In genomic region chr16:74700206-74701040, GRCh38 we compare ENCODE assay signal across 8 cellular contexts. TPM values are rescaled to one million over a fixed set of nuclear protein-coding genes. Genes with fewer than 3 reads are reported as not detected.
DNase-seq lines count a peak whose midpoint lies in the region; ATAC-seq and TF ChIP-seq lines count a peak whose summit lies in the region.

TSS of gene MLKL (minus strand) at chr16:74700862. CDS start at chr16:74695757, 5,105 bp downstream.

- TF ChIP-seq POLR2A in heart left ventricle (IDR thresholded peaks at IDR 0.05) = no peak

- H3K4me3 ChIP-seq in AG09309 (ENCODE audit: control insufficient read depth, low read depth, low read length) (peak within 1 kb of the TSS; percentile 66), SJSA1 (peak within 1 kb of the TSS; percentile 62), heart left ventricle (peak within 1 kb of the TSS; percentile 49 to 95 (median 84)), retinal pigment epithelial cell (ENCODE audit: low read length) (peak within 1 kb of the TSS; percentile 76)

- H3K36me3 ChIP-seq in SJSA1 = peaks cover 2% of the 10 kb centered on the region
- H3K36me3 ChIP-seq in heart left ventricle = peaks cover 0 to 7% (median 0%) of the 10 kb centered on the region in 9 donors

- H3K4me3 Mint-ChIP-seq in activated naive CD4-positive, alpha-beta T cell treated with anti-CD3 and anti-CD28 coated beads, Interleukin-2, amount 10 ng/mL, durations not matched to agents 7 days and 5 days = peak within 1 kb of the TSS; percentile 92

- intact Hi-C loops in heart left ventricle (cut with DNase I) = loop anchor here in 2 of 10 donors (2.0 to 10.0 kb wide), 2 partner anchors 34 to 434 kb away; partner anchors contain the start of gene RFWD3 (in 1 of the 2)

- H3K9me3 ChIP-seq in SJSA1 (replicated peaks) (no peaks in the 10 kb centered on the region), heart left ventricle (no peaks in the 10 kb centered on the region)

- H3K4me1 Mint-ChIP-seq in activated naive CD4-positive, alpha-beta T cell treated with anti-CD3 and anti-CD28 coated beads, Interleukin-2, amount 10 ng/mL, durations not matched to agents 7 days and 5 days = peaks cover 67% of the 10 kb centered on the region

- no peaks in the 10 kb centered on the region for H3K9me3 Mint-ChIP-seq in activated naive CD4-positive, alpha-beta T cell treated with anti-CD3 and anti-CD28 coated beads, Interleukin-2, amount 10 ng/mL, durations not matched to agents 7 days and 5 days

- no peaks in the 10 kb centered on the region for H3K27me3 Mint-ChIP-seq in activated naive CD4-positive, alpha-beta T cell treated with anti-CD3 and anti-CD28 coated beads, Interleukin-2, amount 10 ng/mL, durations not matched to agents 7 days and 5 days

- H3K27ac Mint-ChIP-seq in activated naive CD4-positive, alpha-beta T cell treated with anti-CD3 and anti-CD28 coated beads, Interleukin-2, amount 10 ng/mL, durations not matched to agents 7 days and 5 days = peak within 1 kb of the TSS; percentile 94

- CTCF ChIA-PET in activated naive CD4-positive, alpha-beta T cell treated with anti-CD3 and anti-CD28 coated beads, Interleukin-2, amount 10 ng/mL, durations not matched to agents 7 days and 5 days (lab: Charles Lee) = interaction anchor here (0.6 to 2.3 kb wide), 4 partner anchors 10 to 391 kb away, joined by 3 to 19 read pairs (median 5); partner anchors contain the start of gene RFWD3

- H3K27me3 ChIP-seq in SJSA1 (replicated peaks) (no peaks in the 10 kb centered on the region), heart left ventricle (no peaks in the 10 kb centered on the region)

- H3K27ac ChIP-seq in SJSA1 (peak within 1 kb of the TSS; percentile 51), heart left ventricle (peak within 1 kb of the TSS; percentile 73 to 99 (median 87))

- 1 to 3% (median 1%) methylated on average over 38 to 48 of the region's 48 CpGs for WGBS in heart left ventricle, 4 donors

- peak; percentile 14 for TF ChIP-seq CTCF in AG09309 (IDR thresholded peaks at IDR 0.05; ENCODE audit: control insufficient read depth, insufficient read depth, low read depth, low read length, missing control alignments)
- no peak for TF ChIP-seq CTCF in heart left ventricle (IDR thresholded peaks at IDR 0.05)
- TF ChIP-seq CTCF in retinal pigment epithelial cell (conservative IDR thresholded peaks at IDR 0.05; ENCODE audit: low read depth, low read length) = no peak

- DNase-seq in AG09309 (ENCODE audit: low read depth) (no peak), SJSA1 (ENCODE audit: low read depth in 1 of 2, low spot score in 2 of 2) (peak; percentile 59 to 63), heart left ventricle (peak; percentile 47 to 83 (median 74)), retinal pigment epithelial cell (ENCODE audit: low read depth) (no peak), NCI-H187 (lab: John Stamatoyannopoulos, UW) (no peak)
- DNase-seq in activated naive CD4-positive, alpha-beta T cell treated with anti-CD3 and anti-CD28 coated beads, Interleukin-2, amount 10 ng/mL, durations not matched to agents 7 days and 5 days = peak; percentile 68

- ATAC-seq in GM18907 (IDR thresholded peaks at IDR 0.05; ENCODE audit: unreplicated experiment) = peak; percentile 63
- peak; percentile 56 for ATAC-seq in HG03354 (IDR thresholded peaks at IDR 0.05; ENCODE audit: poor library complexity, severe bottlenecking, unreplicated experiment)
- peak; percentile 63 to 84 (median 74) for ATAC-seq in heart left ventricle

- H3K36me3 Mint-ChIP-seq in activated naive CD4-positive, alpha-beta T cell treated with anti-CD3 and anti-CD28 coated beads, Interleukin-2, amount 10 ng/mL, durations not matched to agents 7 days and 5 days = peaks cover 17% of the 10 kb centered on the region

- H3K4me1 ChIP-seq in SJSA1 (replicated peaks) = peaks cover 10% of the 10 kb centered on the region
- H3K4me1 ChIP-seq in heart left ventricle = peaks cover 0 to 57% (median 7%) of the 10 kb centered on the region in 12 donors

RNA-seq across cellular contexts. Expression of gene MLKL, which starts in this region (rescaled TPM):
- total RNA-seq in SJSA1 (2014; rRNA removed; shearing (Covaris generic)) = 4.2 and 6.8 TPM in 2 replicates
- 10 to 100 TPM in 1 of 9 donors, 1 to 10 TPM in 8; 2.2 to 14.9 (median 4.3) TPM for total RNA-seq in heart left ventricle
- 1 to 10 TPM; 3.9 to 5.8 TPM for polyA plus RNA-seq in heart left ventricle

Comparison
In these comparisons a context has a peak if more than half of its experiments do, and no peak if none do; other contexts are left out.
1. DNase-seq: peak in SJSA1 (2 of 2), activated naive CD4-positive, alpha-beta T cell treated with anti-CD3 and anti-CD28 coated beads, Interleukin-2, amount 10 ng/mL, durations not matched to agents 7 days and 5 days (single experiment) and heart left ventricle (5 of 5); none in AG09309 (single experiment), retinal pigment epithelial cell (single experiment) and NCI-H187 (0 of 2).
2. Peak in every context shown above with its lines, with median percentiles within 50 percentile points of each other: H3K4me3 ChIP-seq and ATAC-seq.